ENCODE assay signal across 16 cellular contexts in genomic region chr2:207868855-207869596, GRCh38.
DNase-seq lines count a peak whose midpoint lies in the region; ATAC-seq, FAIRE-seq and TF ChIP-seq lines count a peak whose summit lies in the region.
"Had no signal": no experiment of that assay in that cellular context is flagged by ENCODE, and none has a peak within 500 bp of the region (broad histone marks: within the 10 kb centered on the region; RNA-seq: fewer than 3 reads in every experiment).

No MANE protein-coding gene starts in this region.

- TF ChIP-seq EP300 in SK-N-SH (IDR thresholded peaks at IDR 0.05; ENCODE audit: borderline replicate concordance in 1 of 2, low read depth in 1 of 2, low read length in 1 of 2): no peak

- FAIRE-seq in urothelium cell line (lab: Jason Lieb, UNC): peak; percentile 46

- ATAC-seq in GM21381 (IDR thresholded peaks at IDR 0.05; ENCODE audit: unreplicated experiment): peak; percentile 38

- H3K36me3 Mint-ChIP-seq in CD8-positive, alpha-beta memory T cell: peaks cover 4 to 7% (median 5%) of the 10 kb centered on the region in 3 donors

- H3K9ac ChIP-seq in SK-N-SH: no peak overlapping the region
- H3K9ac ChIP-seq in liver (ENCODE audit: low read depth in 1 of 2, low read length in 2 of 2): no peak overlapping the region

- H3K9me2 ChIP-seq in SK-N-SH: no peaks in the 10 kb centered on the region

- H3K4me1 Mint-ChIP-seq in CD8-positive, alpha-beta memory T cell: peaks cover 0 to 2% (median 0%) of the 10 kb centered on the region in 3 donors

- TF ChIP-seq RAD21 in SK-N-SH (IDR thresholded peaks at IDR 0.05; ENCODE audit: low read length) (no peak), liver (IDR thresholded peaks at IDR 0.05) (no peak)

- CTCF ChIA-PET in SK-N-SH (lab: Yijun Ruan, JAX): interaction anchor here (0.6 to 1.2 kb wide), 4 partner anchors 19 to 124 kb away, joined by 3 read pairs; no protein-coding TSS in a partner anchor
- CTCF ChIA-PET in CD8-positive, alpha-beta memory T cell (lab: Charles Lee): no interaction called here

- no peak for DNase-seq in SK-N-SH
- no peak for DNase-seq in urothelium cell line (ENCODE audit: low spot score)
- DNase-seq in NCI-H1694 treated with DMSO at 0.1 percent for 48 hours (lab: John Stamatoyannopoulos, UW): no peak
- no peak for DNase-seq in NCI-H128 (lab: John Stamatoyannopoulos, UW; ENCODE audit: unreplicated experiment)
- no peak for DNase-seq in CD8-positive, alpha-beta memory T cell
- DNase-seq: effector CD8-positive, alpha-beta T cell; Karpas-422; left ventricle myocardium inferior; NCI-H1048; NCI-H510A treated with DMSO at 0.1 percent for 48 hours; occipital lobe; Right ventricle myocardium superior; testis had no signal

- no peak overlapping the region for H3K4me3 Mint-ChIP-seq in CD8-positive, alpha-beta memory T cell

- no peaks in the 10 kb centered on the region for H3K27me3 Mint-ChIP-seq in CD8-positive, alpha-beta memory T cell

- 88% methylated on average over 5 of the region's 5 CpGs for WGBS in SK-N-SH (ENCODE audit: low lambda C conversion rate)
- 87% methylated on average over 5 of the region's 5 CpGs for WGBS in liver

- H3K27ac Mint-ChIP-seq in CD8-positive, alpha-beta memory T cell: no peak overlapping the region

- no peak overlapping the region for H2AFZ ChIP-seq in SK-N-SH (ENCODE audit: low read depth)

- POLR2A ChIA-PET in SK-N-SH (lab: Yijun Ruan, JAX): no interaction called here
- POLR2A ChIA-PET in CD8-positive, alpha-beta memory T cell (lab: Charles Lee): no interaction called here

- H3K27me3 ChIP-seq in SK-N-SH (ENCODE audit: insufficient read depth) (no peaks in the 10 kb centered on the region), liver (ENCODE audit: control insufficient read depth in 4 of 4, insufficient read depth in 4 of 4, low read length in 3 of 4) (no peaks in the 10 kb centered on the region)
- no peaks in the 10 kb centered on the region for H3K27me3 ChIP-seq in CD8-positive, alpha-beta memory T cell (ENCODE audit: insufficient read depth, low read length, poor library complexity, severe bottlenecking)
- H3K27me3 ChIP-seq: esophagus muscularis mucosa, testis had no signal

- H3K36me3 ChIP-seq in SK-N-SH (replicated peaks in 1 of 2; ENCODE audit: control insufficient read depth in 1 of 2, insufficient read depth in 2 of 2, low read length in 1 of 2) (no peaks in the 10 kb centered on the region), liver (ENCODE audit: control insufficient read depth in 4 of 4, insufficient read depth in 3 of 4, low read depth in 1 of 4, low read length in 3 of 4) (no peaks in the 10 kb centered on the region)
- no peaks in the 10 kb centered on the region for H3K36me3 ChIP-seq in CD8-positive, alpha-beta memory T cell (ENCODE audit: insufficient read depth, low read length)
- H3K36me3 ChIP-seq: esophagus muscularis mucosa, left ventricle myocardium inferior had no signal

- H3K79me2 ChIP-seq in SK-N-SH (ENCODE audit: insufficient read depth): no peaks in the 10 kb centered on the region

- peaks cover 0 to 3% of the 10 kb centered on the region in 2 experiments; a peak in 2 of 4 replicates for H3K4me1 ChIP-seq in SK-N-SH (ENCODE audit: control insufficient read depth in 1 of 2, insufficient read depth in 2 of 2, low read depth in 1 of 2, low read length in 1 of 2)
- peaks cover 5 to 15% (median 7%) of the 10 kb centered on the region in 4 donors for H3K4me1 ChIP-seq in liver (ENCODE audit: control insufficient read depth in 4 of 4, insufficient read depth in 4 of 4, low read length in 3 of 4)
- no peaks in the 10 kb centered on the region for H3K4me1 ChIP-seq in CD8-positive, alpha-beta memory T cell (ENCODE audit: insufficient read depth, low read length)
- H3K4me1 ChIP-seq: left ventricle myocardium inferior, testis had no signal

- H3K9me3 ChIP-seq in SK-N-SH (no peaks in the 10 kb centered on the region), liver (ENCODE audit: control insufficient read depth in 4 of 4, low read length in 3 of 4) (no peaks in the 10 kb centered on the region)
- H3K9me3 ChIP-seq in CD8-positive, alpha-beta memory T cell (ENCODE audit: low read length): no peaks in the 10 kb centered on the region
- H3K9me3 ChIP-seq: esophagus muscularis mucosa, left ventricle myocardium inferior, testis had no signal

- H3K27ac ChIP-seq in SK-N-SH (ENCODE audit: low read depth in 2 of 2, low read length in 1 of 2) (peak overlapping the region; percentile 29 to 36; a peak in 3 of 4 replicates), liver (ENCODE audit: low read depth in 1 of 2, low read length in 2 of 2) (peak overlapping the region; percentile 92 to 93)
- H3K27ac ChIP-seq in CD8-positive, alpha-beta memory T cell (ENCODE audit: low read depth, low read length): no peak overlapping the region
- H3K27ac ChIP-seq: esophagus muscularis mucosa, left ventricle myocardium inferior, testis had no signal

- no peak overlapping the region for H3K4me2 ChIP-seq in SK-N-SH

- no peaks in the 10 kb centered on the region for H3K9me3 Mint-ChIP-seq in CD8-positive, alpha-beta memory T cell

- no peaks in the 10 kb centered on the region for H3F3A ChIP-seq in SK-N-SH (replicated peaks; ENCODE audit: insufficient read depth)

- no peak overlapping the region for H3K4me3 ChIP-seq in SK-N-SH (ENCODE audit: low read depth in 2 of 2, low read length in 1 of 2)
- peak overlapping the region in 1 of 3 donors; percentile 50 for H3K4me3 ChIP-seq in liver (ENCODE audit: low read depth in 1 of 3, low read length in 3 of 3)
- H3K4me3 ChIP-seq in CD8-positive, alpha-beta memory T cell (ENCODE audit: low read length): no peak overlapping the region
- H3K4me3 ChIP-seq: esophagus muscularis mucosa, left ventricle myocardium inferior, testis had no signal

- no peak for TF ChIP-seq CTCF in SK-N-SH (IDR thresholded peaks at IDR 0.05)
- TF ChIP-seq CTCF in liver (IDR thresholded peaks at IDR 0.05; ENCODE audit: low read depth, low read length, missing input control): no peak

- H4K20me1 ChIP-seq in SK-N-SH (ENCODE audit: insufficient read depth): no peaks in the 10 kb centered on the region

TF ChIP-seq in SK-N-SH, 30 proteins besides CTCF, POLR2A, EP300 and RAD21 (continues in another document):
- no peak for TF ChIP-seq USF2 (IDR thresholded peaks at IDR 0.05; ENCODE audit: borderline replicate concordance, low read depth, low read length)
- TF ChIP-seq EZH2phosphoT487 (IDR thresholded peaks at IDR 0.05; ENCODE audit: borderline replicate concordance, low read depth): no peak
- TF ChIP-seq ELF1 (IDR thresholded peaks at IDR 0.05): no peak
- TF ChIP-seq CHD2 (IDR thresholded peaks at IDR 0.05; ENCODE audit: low read length, partially characterized antibody): no peak
- TF ChIP-seq FOXM1 (IDR thresholded peaks at IDR 0.05; ENCODE audit: low read depth): no peak
- no peak for TF ChIP-seq JUND (IDR thresholded peaks at IDR 0.05)
- TF ChIP-seq MXI1 (IDR thresholded peaks at IDR 0.05; ENCODE audit: low read depth, low read length): no peak
- no peak for TF ChIP-seq FOXJ3 (CRISPR knock-in tag; IDR thresholded peaks at IDR 0.05)
- TF ChIP-seq GABPA (IDR thresholded peaks at IDR 0.05; ENCODE audit: low read depth): no peak
- no peak for TF ChIP-seq IRF3 (IDR thresholded peaks at IDR 0.05; ENCODE audit: low read depth, low read length)

TF ChIP-seq in liver, 16 proteins besides CTCF, POLR2A, EP300 and RAD21 (continues in another document):
- TF ChIP-seq FOXA2 (IDR thresholded peaks at IDR 0.05): no peak
- TF ChIP-seq HNF4G (IDR thresholded peaks at IDR 0.05): no peak
- TF ChIP-seq SP1 (IDR thresholded peaks at IDR 0.05): no peak
- no peak for TF ChIP-seq NR2F2 (IDR thresholded peaks at IDR 0.05)
- no peak for TF ChIP-seq HNF4A (conservative IDR thresholded peaks at IDR 0.05)
- TF ChIP-seq FOXA1 (IDR thresholded peaks at IDR 0.05): no peak
- no peak for TF ChIP-seq EGR1 (IDR thresholded peaks at IDR 0.05; ENCODE audit: low read depth in 2 of 2)
- no peak for TF ChIP-seq RXRA (IDR thresholded peaks at IDR 0.05)
- TF ChIP-seq, protein P1, sequence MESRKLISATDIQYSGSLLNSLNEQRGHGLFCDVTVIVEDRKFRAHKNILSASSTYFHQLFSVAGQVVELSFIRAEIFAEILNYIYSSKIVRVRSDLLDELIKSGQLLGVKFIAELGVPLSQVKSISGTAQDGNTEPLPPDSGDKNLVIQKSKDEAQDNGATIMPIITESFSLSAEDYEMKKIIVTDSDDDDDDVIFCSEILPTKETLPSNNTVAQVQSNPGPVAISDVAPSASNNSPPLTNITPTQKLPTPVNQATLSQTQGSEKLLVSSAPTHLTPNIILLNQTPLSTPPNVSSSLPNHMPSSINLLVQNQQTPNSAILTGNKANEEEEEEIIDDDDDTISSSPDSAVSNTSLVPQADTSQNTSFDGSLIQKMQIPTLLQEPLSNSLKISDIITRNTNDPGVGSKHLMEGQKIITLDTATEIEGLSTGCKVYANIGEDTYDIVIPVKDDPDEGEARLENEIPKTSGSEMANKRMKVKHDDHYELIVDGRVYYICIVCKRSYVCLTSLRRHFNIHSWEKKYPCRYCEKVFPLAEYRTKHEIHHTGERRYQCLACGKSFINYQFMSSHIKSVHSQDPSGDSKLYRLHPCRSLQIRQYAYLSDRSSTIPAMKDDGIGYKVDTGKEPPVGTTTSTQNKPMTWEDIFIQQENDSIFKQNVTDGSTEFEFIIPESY (IDR thresholded peaks at IDR 0.05): no peak
- no peak for TF ChIP-seq JUND (IDR thresholded peaks at IDR 0.05)
- TF ChIP-seq, protein P2, sequence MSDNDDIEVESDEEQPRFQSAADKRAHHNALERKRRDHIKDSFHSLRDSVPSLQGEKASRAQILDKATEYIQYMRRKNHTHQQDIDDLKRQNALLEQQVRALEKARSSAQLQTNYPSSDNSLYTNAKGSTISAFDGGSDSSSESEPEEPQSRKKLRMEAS (IDR thresholded peaks at IDR 0.05): no peak
- TF ChIP-seq, protein P3, sequence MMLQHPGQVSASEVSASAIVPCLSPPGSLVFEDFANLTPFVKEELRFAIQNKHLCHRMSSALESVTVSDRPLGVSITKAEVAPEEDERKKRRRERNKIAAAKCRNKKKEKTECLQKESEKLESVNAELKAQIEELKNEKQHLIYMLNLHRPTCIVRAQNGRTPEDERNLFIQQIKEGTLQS (IDR thresholded peaks at IDR 0.05): no peak
- TF ChIP-seq YY1 (IDR thresholded peaks at IDR 0.05): no peak
- TF ChIP-seq TAF1 (conservative IDR thresholded peaks at IDR 0.05): no peak
- no peak for TF ChIP-seq GABPA (IDR thresholded peaks at IDR 0.05 in 1 of 2, conservative IDR thresholded peaks at IDR 0.05 in 1 of 2)
